ENCODE assay signal across 8 cellular contexts in genomic region chr11:86955111-86955673, GRCh38. TPM values are rescaled to one million over a fixed set of nuclear protein-coding genes. Genes with fewer than 3 reads are reported as not detected.
DNase-seq lines count a peak whose midpoint lies in the region; ATAC-seq and TF ChIP-seq lines count a peak whose summit lies in the region.

FZD4 (minus strand) TSS chr11:86955395; CDS start chr11:86955085, 310 bp downstream.

- H3K4me1 ChIP-seq in HUES48 (ENCODE audit: control insufficient read depth, insufficient read depth, low read length): peaks cover 28% of the 10 kb centered on the region
- peaks cover 27% of the 10 kb centered on the region for H3K4me1 ChIP-seq in neural progenitor cell

- ATAC-seq in GM21529 (IDR thresholded peaks at IDR 0.05; ENCODE audit: unreplicated experiment): peak; percentile 94

- H3K4me3 Mint-ChIP-seq in activated naive CD4-positive, alpha-beta T cell treated with anti-CD3 and anti-CD28 coated beads, Interleukin-2, amount 50 U/mL, for 24 hours: peak within 1 kb of the TSS; percentile 89
- H3K4me3 Mint-ChIP-seq in neural progenitor cell (peak within 1 kb of the TSS; percentile 92), type B pancreatic cell (peak within 1 kb of the TSS; percentile 98)

- peak within 1 kb of the TSS; percentile 79 for H3K4me2 ChIP-seq in neural progenitor cell

- H3K9ac ChIP-seq in HUES48 (ENCODE audit: low read depth, low read length): peak within 1 kb of the TSS; percentile 72
- no peak within 1 kb of the TSS for H3K9ac ChIP-seq in neural progenitor cell

- H3F3A ChIP-seq in neural progenitor cell (ENCODE audit: low read depth): peaks cover 31% of the 10 kb centered on the region

- H3K27me3 ChIP-seq in HUES48 (ENCODE audit: control insufficient read depth, insufficient read depth, low read length): peaks cover 12% of the 10 kb centered on the region
- peaks cover 16% of the 10 kb centered on the region for H3K27me3 ChIP-seq in neural progenitor cell

- H3K36me3 Mint-ChIP-seq in activated naive CD4-positive, alpha-beta T cell treated with anti-CD3 and anti-CD28 coated beads, Interleukin-2, amount 50 U/mL, for 24 hours: no peaks in the 10 kb centered on the region
- H3K36me3 Mint-ChIP-seq in neural progenitor cell (peaks cover 18% of the 10 kb centered on the region), type B pancreatic cell (peaks cover 12% of the 10 kb centered on the region)

- no peaks in the 10 kb centered on the region for H3K9me3 ChIP-seq in HUES48 (ENCODE audit: control insufficient read depth, insufficient read depth, low read length)
- H3K9me3 ChIP-seq in neural progenitor cell (ENCODE audit: low read depth): no peaks in the 10 kb centered on the region

- no peak for TF ChIP-seq CTCF in neural progenitor cell (IDR thresholded peaks at IDR 0.05)
- TF ChIP-seq CTCF in type B pancreatic cell (conservative IDR thresholded peaks at IDR 0.05): peak; percentile 18

- peak within 1 kb of the TSS; percentile 96 for H3K4me3 ChIP-seq in HUES48 (ENCODE audit: low read depth, low read length)
- peak within 1 kb of the TSS; percentile 64 for H3K4me3 ChIP-seq in neural progenitor cell

- H2AFZ ChIP-seq in neural progenitor cell (replicated peaks): peak within 1 kb of the TSS; percentile 98

- H3K36me3 ChIP-seq in HUES48 (ENCODE audit: control insufficient read depth, insufficient read depth, low read length): peaks cover 14% of the 10 kb centered on the region
- H3K36me3 ChIP-seq in neural progenitor cell: no peaks in the 10 kb centered on the region

- no peak within 1 kb of the TSS for H3K27ac Mint-ChIP-seq in activated naive CD4-positive, alpha-beta T cell treated with anti-CD3 and anti-CD28 coated beads, Interleukin-2, amount 50 U/mL, for 24 hours
- H3K27ac Mint-ChIP-seq in neural progenitor cell: peak within 1 kb of the TSS; percentile 89
- H3K27ac Mint-ChIP-seq in type B pancreatic cell: peak within 1 kb of the TSS; percentile 93

- H3K9me3 Mint-ChIP-seq in activated naive CD4-positive, alpha-beta T cell treated with anti-CD3 and anti-CD28 coated beads, Interleukin-2, amount 50 U/mL, for 24 hours: no peaks in the 10 kb centered on the region
- H3K9me3 Mint-ChIP-seq in neural progenitor cell (peaks cover 3% of the 10 kb centered on the region), type B pancreatic cell (no peaks in the 10 kb centered on the region)

- no peaks in the 10 kb centered on the region for H4K20me1 ChIP-seq in neural progenitor cell (ENCODE audit: low read depth)

- peak within 1 kb of the TSS; percentile 79 for H3K27ac ChIP-seq in HUES48 (ENCODE audit: low read depth, low read length)
- peak within 1 kb of the TSS; percentile 76 for H3K27ac ChIP-seq in neural progenitor cell

- DNase-seq in EL: peak; percentile 91
- DNase-seq in OCI-M1 (lab: John Stamatoyannopoulos, UW): peak; percentile 99
- DNase-seq in germinal center (ENCODE audit: low spot score): peak; percentile 69
- peak; percentile 97 for DNase-seq in neural progenitor cell (ENCODE audit: low spot score)
- peak; percentile 96 for DNase-seq in type B pancreatic cell (ENCODE audit: extremely low spot score, unreplicated experiment)

- H3K27me3 Mint-ChIP-seq in activated naive CD4-positive, alpha-beta T cell treated with anti-CD3 and anti-CD28 coated beads, Interleukin-2, amount 50 U/mL, for 24 hours: peaks cover 31% of the 10 kb centered on the region
- no peaks in the 10 kb centered on the region for H3K27me3 Mint-ChIP-seq in neural progenitor cell (ENCODE audit: insufficient read depth, low read depth)
- H3K27me3 Mint-ChIP-seq in type B pancreatic cell: peaks cover 14% of the 10 kb centered on the region

- H3K4me1 Mint-ChIP-seq in activated naive CD4-positive, alpha-beta T cell treated with anti-CD3 and anti-CD28 coated beads, Interleukin-2, amount 50 U/mL, for 24 hours: peaks cover 14% of the 10 kb centered on the region
- H3K4me1 Mint-ChIP-seq in neural progenitor cell: peaks cover 47% of the 10 kb centered on the region
- peaks cover 36% of the 10 kb centered on the region for H3K4me1 Mint-ChIP-seq in type B pancreatic cell (ENCODE audit: unreplicated experiment)

- no peaks in the 10 kb centered on the region for H3K79me2 ChIP-seq in neural progenitor cell (ENCODE audit: low read depth)

RNA-seq across cellular contexts. Expression of gene FZD4, which starts in this region (rescaled TPM):
- total RNA-seq in neural progenitor cell (ENCODE audit: low replicate concordance) (5.8 TPM in 2 replicates), type B pancreatic cell (ENCODE audit: low replicate concordance) (6.4 and 11.9 TPM in 2 replicates)

Comparison
In these comparisons a context has a peak if more than half of its experiments do, and no peak if none do; other contexts are left out.
1. Peak in every context shown above with its lines: DNase-seq, ATAC-seq, H3K4me3 ChIP-seq and H3K27ac ChIP-seq.